9 cellular contexts compared by ENCODE assay signal in the genomic region with DNA sequence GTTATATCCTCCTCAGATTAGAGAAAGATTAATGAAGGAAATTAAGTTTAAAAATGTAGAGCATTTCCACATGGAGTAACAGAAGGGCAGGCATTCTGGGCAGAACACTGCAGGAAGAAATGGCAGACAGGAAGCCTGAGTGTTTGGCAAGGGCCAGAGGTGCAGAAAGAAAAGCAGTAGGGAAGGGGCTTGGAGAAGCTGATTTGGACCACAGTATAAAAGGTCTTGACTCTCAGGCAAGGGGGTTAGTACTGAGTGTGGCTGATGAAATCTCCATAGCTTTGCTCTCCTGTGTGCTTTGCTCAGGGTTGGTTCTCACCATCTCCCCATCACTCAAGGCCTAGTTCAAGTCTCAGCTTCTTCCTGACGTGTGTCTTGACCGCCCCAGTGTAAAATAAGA.
DNase-seq lines count a peak whose midpoint lies in the region; ATAC-seq, FAIRE-seq and TF ChIP-seq lines count a peak whose summit lies in the region.
"Had no signal": no experiment of that assay in that cellular context is flagged by ENCODE, and none has a peak within 500 bp of the region (broad histone marks: within the 10 kb centered on the region; RNA-seq: fewer than 3 reads in every experiment).

No MANE protein-coding gene starts in this region.

- WGBS in psoas muscle, 3 donors: 67 to 98% (median 78%) methylated on average over 2 of the region's 2 CpGs
- 94 to 99% (median 99%) methylated on average over 2 of the region's 2 CpGs for WGBS in ovary, 3 donors

- peak overlapping the region; percentile 25 for H3K27ac ChIP-seq in DOHH2 (ENCODE audit: low read depth, low read length)
- H3K27ac ChIP-seq in PC-9: peak overlapping the region; percentile 95
- peak overlapping the region; percentile 62 for H3K27ac ChIP-seq in psoas muscle
- no peak overlapping the region for H3K27ac ChIP-seq in ovary

- no peak for FAIRE-seq in HTR-8/SVneo (lab: Jason Lieb, UNC)

- H3K9me3 ChIP-seq in DOHH2 (ENCODE audit: control insufficient read depth, insufficient read depth, low read length) (no peaks in the 10 kb centered on the region), PC-9 (ENCODE audit: insufficient read depth, low read depth) (no peaks in the 10 kb centered on the region), psoas muscle (no peaks in the 10 kb centered on the region), ovary (no peaks in the 10 kb centered on the region)

- H3F3A ChIP-seq in DOHH2 (ENCODE audit: control insufficient read depth, insufficient read depth) (peaks cover 13% of the 10 kb centered on the region; the same call in 1 of the 2 replicates), PC-9 (ENCODE audit: insufficient read depth, low read depth) (peaks cover 47% of the 10 kb centered on the region)

- H3K9me2 ChIP-seq in DOHH2 (replicated peaks; ENCODE audit: control insufficient read depth, low read length): no peaks in the 10 kb centered on the region
- no peaks in the 10 kb centered on the region for H3K9me2 ChIP-seq in PC-9 (ENCODE audit: insufficient read depth)

- H3K4me1 ChIP-seq in DOHH2 (ENCODE audit: control insufficient read depth, low read length) (peaks cover 66% of the 10 kb centered on the region), PC-9 (replicated peaks; ENCODE audit: insufficient read depth) (peaks cover 55% of the 10 kb centered on the region), psoas muscle (peaks cover 73% of the 10 kb centered on the region), ovary (ENCODE audit: insufficient read depth) (peaks cover 23% of the 10 kb centered on the region)

- intact Hi-C loops in PC-9 (cut with micrococcal nuclease; ENCODE audit: unreplicated experiment) (no loop called here), psoas muscle (cut with DNase I) (no loop called here), ovary (cut with DNase I) (no loop called here)

- no TSS peak for BruUV-seq in PC-9 (replicated peaks; lab: Mats Ljungman, UMichigan)

- TF ChIP-seq EP300 in ovary (IDR thresholded peaks at IDR 0.05): no peak

- TF ChIP-seq CTCF in DOHH2 (IDR thresholded peaks at IDR 0.05; ENCODE audit: low read depth, low read length, poor library complexity, severe bottlenecking) (no peak), PC-9 (conservative IDR thresholded peaks at IDR 0.05) (no peak), psoas muscle (IDR thresholded peaks at IDR 0.05) (no peak), ovary (IDR thresholded peaks at IDR 0.05) (no peak)

- CTCF ChIA-PET in PC-9 (lab: Charles Lee): interaction anchor here (0.6 kb wide), 1 partner anchor 263 kb away, joined by 3 read pairs; no protein-coding TSS in a partner anchor

- H2AFZ ChIP-seq in PC-9: no peak overlapping the region

- peaks cover 18% of the 10 kb centered on the region; the same call in 1 of the 2 replicates for H4K20me1 ChIP-seq in DOHH2 (ENCODE audit: control insufficient read depth, insufficient read depth, low read depth, low read length)
- H4K20me1 ChIP-seq in PC-9 (ENCODE audit: insufficient read depth): no peaks in the 10 kb centered on the region

- H3K4me2 ChIP-seq in DOHH2 (ENCODE audit: low read length): peak overlapping the region; percentile 49
- H3K4me2 ChIP-seq in PC-9: peak overlapping the region; percentile 42

- H3K27me3 ChIP-seq in DOHH2 (ENCODE audit: control insufficient read depth, low read length) (no peaks in the 10 kb centered on the region), PC-9 (ENCODE audit: insufficient read depth, low read depth) (no peaks in the 10 kb centered on the region), psoas muscle (ENCODE audit: insufficient read depth in 3 of 3, low read length in 2 of 3) (no peaks in the 10 kb centered on the region), ovary (no peaks in the 10 kb centered on the region)

- in situ Hi-C loops in G401 (cut with HindIII; ENCODE audit: low sequenced_read_pairs): no loop called here

- peaks cover 84% of the 10 kb centered on the region for H3K79me2 ChIP-seq in DOHH2 (ENCODE audit: control insufficient read depth, low read length)
- peaks cover 14% of the 10 kb centered on the region for H3K79me2 ChIP-seq in PC-9 (ENCODE audit: low read depth)

- TF ChIP-seq POLR2A in ovary (IDR thresholded peaks at IDR 0.05): no peak

- DNase-seq in PC-9: no peak
- peak; percentile 34 for DNase-seq in dermis blood vessel endothelial cell
- DNase-seq in psoas muscle: no peak
- no peak for DNase-seq in HTR-8/SVneo (ENCODE audit: insufficient read length, low spot score)
- DNase-seq in G401 (ENCODE audit: low spot score): no peak
- no peak for DNase-seq in ovary
- DNase-seq: activated CD8-positive, alpha-beta memory T cell treated with anti-CD3 and anti-CD28 coated beads, Interleukin-2, amount 50 U/mL, for 48 hours had no signal

- POLR2A ChIA-PET in PC-9 (lab: Charles Lee; ENCODE audit: unreplicated experiment): no interaction called here

- peaks cover 71% of the 10 kb centered on the region for H3K36me3 ChIP-seq in DOHH2 (ENCODE audit: control insufficient read depth, low read length)
- H3K36me3 ChIP-seq in PC-9 (ENCODE audit: low read depth): 0 out of 2 replicates have a peak, but pooled peaks cover 5% of the 10 kb centered on the region
- peaks cover 0 to 10% of the 10 kb centered on the region in 2 donors for H3K36me3 ChIP-seq in psoas muscle (ENCODE audit: insufficient read depth in 1 of 2, low read depth in 1 of 2)
- H3K36me3 ChIP-seq in ovary: no peaks in the 10 kb centered on the region

- H3K4me3 ChIP-seq in DOHH2 (ENCODE audit: low read length) (peak overlapping the region; percentile 8; the same call in 1 of the 2 replicates), PC-9 (no peak overlapping the region), psoas muscle (no peak overlapping the region), ovary (no peak overlapping the region)

- ATAC-seq in psoas muscle (no peak), HG03469 (IDR thresholded peaks at IDR 0.05; ENCODE audit: unreplicated experiment) (no peak)

Comparison
In these comparisons a context has a peak if more than half of its experiments do, and no peak if none do; other contexts are left out.
1. H3K27ac ChIP-seq: peak in DOHH2 (single experiment), PC-9 (single experiment) and psoas muscle (single experiment); none in ovary (0 of 2).